9 cellular contexts compared by ENCODE assay signal in the genomic region with DNA sequence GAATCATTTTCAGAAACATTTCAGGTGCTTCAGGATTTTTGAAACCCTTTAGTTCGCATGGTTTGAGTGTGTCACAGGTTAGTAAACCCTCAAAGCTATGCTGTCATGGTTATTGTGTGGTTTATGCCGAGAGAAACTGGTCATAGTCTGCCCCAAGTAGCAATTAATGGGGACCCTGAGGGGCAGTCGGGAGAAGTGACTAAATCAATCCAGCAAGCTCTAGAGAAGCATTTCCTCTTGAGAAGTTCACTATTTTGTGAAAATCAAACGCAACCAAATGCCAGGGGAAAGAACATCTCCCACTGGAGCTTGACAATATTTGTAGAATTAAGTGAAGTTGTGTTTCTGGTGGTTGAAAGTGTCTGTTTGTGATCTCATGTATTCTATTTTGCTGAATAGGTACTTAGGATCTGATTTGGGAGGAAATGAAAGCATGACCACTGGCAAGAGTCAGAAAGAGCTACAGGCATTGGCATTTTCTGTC.
DNase-seq lines count a peak whose midpoint lies in the region; ATAC-seq and TF ChIP-seq lines count a peak whose summit lies in the region.
"Had no signal": no experiment of that assay in that cellular context is flagged by ENCODE, and none has a peak within 500 bp of the region (broad histone marks: within the 10 kb centered on the region; RNA-seq: fewer than 3 reads in every experiment).

No MANE protein-coding gene starts in this region.

- ATAC-seq in GM19455 (IDR thresholded peaks at IDR 0.05; ENCODE audit: unreplicated experiment) (peak; percentile 37), HG03066 (IDR thresholded peaks at IDR 0.05; ENCODE audit: low read depth, unreplicated experiment) (peak; percentile 45)

- DNase-seq in GM10266 (ENCODE audit: extremely low spot score), result peak; percentile 42
- DNase-seq in caudate nucleus (lab: John Stamatoyannopoulos, UW), result peak in 1 of 61 donors; percentile 2
- DNase-seq in HPDE6-E6E7 (ENCODE audit: extremely low spot score), result no peak
- no peak for DNase-seq in hippocampal formation (lab: John Stamatoyannopoulos, UW)
- no peak for DNase-seq in stimulated activated CD8-positive, alpha-beta memory T cell treated with anti-CD3 and anti-CD28 coated beads, Interleukin-4, amount 100 ng/mL, for 48 hours
- no peak for DNase-seq in SIG-M5 (lab: John Stamatoyannopoulos, UW)
- DNase-seq: NCI-H345 had no signal

- TF ChIP-seq CTCF in GM10266 (IDR thresholded peaks at IDR 0.05; ENCODE audit: control insufficient read depth, insufficient read depth, low read depth, missing control alignments), result no peak

- peak overlapping the region; percentile 46 for H3K27ac ChIP-seq in caudate nucleus (ENCODE audit: low read depth, low read length)
